In genomic region chr6:23081701-23082100, GRCh38 we compare ENCODE assay signal across 18 cellular contexts.
DNase-seq lines count a peak whose midpoint lies in the region; ATAC-seq and TF ChIP-seq lines count a peak whose summit lies in the region.
"Had no signal": no experiment of that assay in that cellular context is flagged by ENCODE, and none has a peak within 500 bp of the region (broad histone marks: within the 10 kb centered on the region; RNA-seq: fewer than 3 reads in every experiment).

No MANE protein-coding gene starts in this region.

- DNase-seq in GM12865 (ENCODE audit: low read depth) (peak; percentile 0), NT2/D1 (ENCODE audit: low read depth, low spot score) (peak; percentile 6), epithelial cell of esophagus (ENCODE audit: low read depth) (no peak), osteoblast (ENCODE audit: insufficient read length, low spot score, missing footprints) (no peak), germinal center (ENCODE audit: low spot score) (no peak), posterior cingulate gyrus (no peak)
- DNase-seq: activated CD4-positive, alpha-beta memory T cell treated with anti-CD3 and anti-CD28 coated beads, Interleukin-2, amount 10 ng/mL, durations not matched to agents 7 days and 5 days; aorta; CD4-positive, alpha-beta memory T cell; effector CD8-positive, alpha-beta T cell; glutamatergic neuron; left colon; naive thymus-derived CD8-positive, alpha-beta T cell; NCI-H2081 treated with DMSO at 0.1 percent for 48 hours; SIG-M5; sigmoid colon; stimulated activated naive CD4-positive, alpha-beta T cell treated with Interleukin-2 at 50 U/mL for 16 hours had no signal

- TF ChIP-seq CTCF in GM12865 (IDR thresholded peaks at IDR 0.05; ENCODE audit: insufficient read depth, low read depth, low read length, missing control alignments), result no peak
- TF ChIP-seq CTCF in epithelial cell of esophagus (IDR thresholded peaks at IDR 0.05; ENCODE audit: insufficient read depth, low read depth, low read length, missing control alignments), result peak; percentile 42
- TF ChIP-seq CTCF in osteoblast (IDR thresholded peaks at IDR 0.05; ENCODE audit: extremely low read depth, low read depth, low read length), result peak; percentile 20

- no peak overlapping the region for H2AFZ ChIP-seq in osteoblast (ENCODE audit: low read length)

- no peak overlapping the region for H3K4me2 ChIP-seq in osteoblast (ENCODE audit: insufficient read depth, low read length)

- no peaks in the 10 kb centered on the region for H3K79me2 ChIP-seq in osteoblast (ENCODE audit: insufficient read depth, low read length)

- no peak for ATAC-seq in HG02763 (IDR thresholded peaks at IDR 0.05; ENCODE audit: unreplicated experiment)
- ATAC-seq: left colon; naive thymus-derived CD8-positive, alpha-beta T cell had no signal

- H4K20me1 ChIP-seq in osteoblast (ENCODE audit: insufficient read depth, low read length), result no peaks in the 10 kb centered on the region

- H3K9me3 ChIP-seq in NT2/D1 (ENCODE audit: insufficient read depth, low read length), result no peaks in the 10 kb centered on the region
- no peaks in the 10 kb centered on the region for H3K9me3 ChIP-seq in osteoblast (ENCODE audit: low read depth, low read length)
- H3K9me3 ChIP-seq: sigmoid colon had no signal

- no peak overlapping the region for H3K9ac ChIP-seq in NT2/D1 (ENCODE audit: insufficient read length, low read depth)

- intact Hi-C loops in posterior cingulate gyrus (cut with DNase I), result no loop called here

- H3K36me3 ChIP-seq in NT2/D1 (ENCODE audit: insufficient read depth, insufficient read length, low read length), result no peaks in the 10 kb centered on the region
- H3K36me3 ChIP-seq in osteoblast (ENCODE audit: insufficient read depth, low read length), result no peaks in the 10 kb centered on the region
- H3K36me3 ChIP-seq: sigmoid colon had no signal

- H3K4me1 ChIP-seq in NT2/D1 (ENCODE audit: insufficient read depth, insufficient read length), result no peaks in the 10 kb centered on the region
- no peaks in the 10 kb centered on the region for H3K4me1 ChIP-seq in osteoblast (ENCODE audit: insufficient read depth, low read length)
- H3K4me1 ChIP-seq: sigmoid colon had no signal

- no peaks in the 10 kb centered on the region for H3K27me3 ChIP-seq in NT2/D1 (ENCODE audit: insufficient read depth, insufficient read length)
- H3K27me3 ChIP-seq in osteoblast (ENCODE audit: insufficient read depth, low read length), result no peaks in the 10 kb centered on the region
- H3K27me3 ChIP-seq: sigmoid colon had no signal

- H3K27ac ChIP-seq in osteoblast (ENCODE audit: low read depth, low read length), result no peak overlapping the region
- H3K27ac ChIP-seq: sigmoid colon had no signal

- H3K4me3 ChIP-seq in GM12865 (ENCODE audit: low read depth, low read length) (no peak overlapping the region), NT2/D1 (ENCODE audit: insufficient read length, low read depth) (no peak overlapping the region), epithelial cell of esophagus (ENCODE audit: low read length) (no peak overlapping the region), osteoblast (ENCODE audit: insufficient read depth, low read length) (no peak overlapping the region)
- H3K4me3 ChIP-seq: sigmoid colon had no signal

Comparison
In these comparisons a context has a peak if more than half of its experiments do, and no peak if none do; other contexts are left out.
1. DNase-seq: peak in GM12865 (single experiment) and NT2/D1 (single experiment); none in epithelial cell of esophagus (single experiment), osteoblast (single experiment), germinal center (single experiment) and posterior cingulate gyrus (0 of 10).